In genomic region chr1:1348420-1349255, GRCh38 we compare ENCODE assay signal across 8 cellular contexts. TPM values are rescaled to one million over a fixed set of nuclear protein-coding genes. Genes with fewer than 3 reads are reported as not detected.
DNase-seq lines count a peak whose midpoint lies in the region; ATAC-seq and TF ChIP-seq lines count a peak whose summit lies in the region.

No MANE protein-coding gene starts in this region.

- in situ Hi-C loops in brain microvascular endothelial cell (cut with HindIII; ENCODE audit: low pct_ligation_motif_present, low sequenced_read_pairs), result no loop called here

- DNase-seq in BJ (ENCODE audit: low read depth) (no peak), brain microvascular endothelial cell (peak; percentile 26), lower lobe of right lung (peak; percentile 75), upper lobe of right lung (no peak), AG20443 (ENCODE audit: low spot score) (no peak), iPS-NIHi7 (ENCODE audit: extremely low spot score) (no peak)
- DNase-seq in Jurkat, Clone E6-1 (ENCODE audit: low read depth, low spot score), result no peak

- ATAC-seq in GM21381 (IDR thresholded peaks at IDR 0.05; ENCODE audit: unreplicated experiment) (peak; percentile 36), lower lobe of right lung (peak in 1 of 2 donors; percentile 1), upper lobe of right lung (peak; percentile 0)

- H3K4me1 ChIP-seq in lower lobe of right lung, result peaks cover 63% of the 10 kb centered on the region
- H3K4me1 ChIP-seq in upper lobe of right lung, result peaks cover 38% of the 10 kb centered on the region

- H3K4me3 ChIP-seq in BJ (ENCODE audit: low read depth, low read length) (peak overlapping the region; percentile 78), brain microvascular endothelial cell (ENCODE audit: low read depth, low read length) (peak overlapping the region; percentile 70), lower lobe of right lung (peak overlapping the region; percentile 72), upper lobe of right lung (peak overlapping the region; percentile 58)
- peak overlapping the region; percentile 70 for H3K4me3 ChIP-seq in Jurkat, Clone E6-1 (ENCODE audit: low read length)

- POLR2A ChIA-PET in BJ (lab: Charles Lee), result no interaction called here

- TF ChIP-seq CTCF in BJ (IDR thresholded peaks at IDR 0.05; ENCODE audit: insufficient read depth, low read depth, low read length), result no peak
- no peak for TF ChIP-seq CTCF in brain microvascular endothelial cell (IDR thresholded peaks at IDR 0.05; ENCODE audit: low read depth, low read length, missing control alignments)
- no peak for TF ChIP-seq CTCF in lower lobe of right lung (IDR thresholded peaks at IDR 0.05)
- no peak for TF ChIP-seq CTCF in upper lobe of right lung (IDR thresholded peaks at IDR 0.05)

- H3K27ac ChIP-seq in brain microvascular endothelial cell (no peak overlapping the region), lower lobe of right lung (peak overlapping the region; percentile 78), upper lobe of right lung (peak overlapping the region; percentile 68)

- H3K36me3 ChIP-seq in BJ (ENCODE audit: control insufficient read depth, insufficient read depth, low read length) (peaks cover 18% of the 10 kb centered on the region), brain microvascular endothelial cell (replicated peaks) (no peaks in the 10 kb centered on the region), lower lobe of right lung (no peaks in the 10 kb centered on the region), upper lobe of right lung (no peaks in the 10 kb centered on the region)

- no peaks in the 10 kb centered on the region for H3K9me3 ChIP-seq in lower lobe of right lung
- H3K9me3 ChIP-seq in upper lobe of right lung, result no peaks in the 10 kb centered on the region

- CTCF ChIA-PET in BJ (lab: Yijun Ruan, JAX), result interaction anchor here (0.5 to 3.6 kb wide), 15 partner anchors 9 to 346 kb away, joined by 3 to 46 read pairs (median 4); partner anchors contain the start of genes AURKAIP1 and CCNL2

- intact Hi-C loops in lower lobe of right lung (cut with DNase I) (no loop called here), upper lobe of right lung (cut with DNase I) (no loop called here)

- H3K27me3 ChIP-seq in BJ (ENCODE audit: control insufficient read depth, insufficient read depth, low read length) (no peaks in the 10 kb centered on the region), brain microvascular endothelial cell (replicated peaks) (no peaks in the 10 kb centered on the region), lower lobe of right lung (ENCODE audit: low read depth) (peaks cover 12% of the 10 kb centered on the region), upper lobe of right lung (peaks cover 6% of the 10 kb centered on the region)

RNA-seq across cellular contexts. Expression of gene DVL1, which starts 0.6 kb away (rescaled TPM):
- polyA plus RNA-seq in BJ (2011; rRNA removed), result 16.2 and 23.6 TPM in 2 replicates
- polyA minus RNA-seq in BJ (2011; rRNA and poly(A)+ RNA removed), result 14.4 and 21.6 TPM in 2 replicates
- 57.5 TPM for polyA plus RNA-seq in Jurkat, Clone E6-1 (2012; ENCODE audit: insufficient read depth, insufficient read length)
- total RNA-seq in lower lobe of right lung (60.4 TPM), upper lobe of right lung (66.0 TPM)

RNA-seq across cellular contexts. Expression of gene MXRA8, which starts 9.7 kb away (rescaled TPM):
- polyA plus RNA-seq in BJ (2011; rRNA removed), result 427 and 702 TPM in 2 replicates
- polyA minus RNA-seq in BJ (2011; rRNA and poly(A)+ RNA removed), result 346 and 399 TPM in 2 replicates
- 4.4 TPM for polyA plus RNA-seq in Jurkat, Clone E6-1 (2012; ENCODE audit: insufficient read depth, insufficient read length)
- total RNA-seq in lower lobe of right lung (39.3 TPM), upper lobe of right lung (66.3 TPM)

RNA-seq across cellular contexts. Expression of gene TAS1R3, which starts 17.6 kb away (rescaled TPM):
- 0.06 and 0.11 TPM in 2 replicates for polyA plus RNA-seq in BJ (2011; rRNA removed)
- polyA minus RNA-seq in BJ (2011; rRNA and poly(A)+ RNA removed), result 0.14 TPM in 1 of 2 replicates, not detected in the other
- polyA plus RNA-seq in Jurkat, Clone E6-1 (2012; ENCODE audit: insufficient read depth, insufficient read length), result not detected
- total RNA-seq in lower lobe of right lung (0.65 TPM), upper lobe of right lung (0.32 TPM)

RNA-seq across cellular contexts. Expression of gene CPTP, which starts 24.0 kb away (rescaled TPM):
- 11.1 and 14.2 TPM in 2 replicates for polyA plus RNA-seq in BJ (2011; rRNA removed)
- 5.4 and 7.7 TPM in 2 replicates for polyA minus RNA-seq in BJ (2011; rRNA and poly(A)+ RNA removed)
- 6.3 TPM for polyA plus RNA-seq in Jurkat, Clone E6-1 (2012; ENCODE audit: insufficient read depth, insufficient read length)
- total RNA-seq in lower lobe of right lung (20.4 TPM), upper lobe of right lung (20.4 TPM)

RNA-seq across cellular contexts. Expression of gene INTS11, which starts 24.2 kb away (rescaled TPM):
- polyA plus RNA-seq in BJ (2011; rRNA removed), result 52.0 and 95.8 TPM in 2 replicates
- 65.8 and 103 TPM in 2 replicates for polyA minus RNA-seq in BJ (2011; rRNA and poly(A)+ RNA removed)
- polyA plus RNA-seq in Jurkat, Clone E6-1 (2012; ENCODE audit: insufficient read depth, insufficient read length), result 136 TPM
- total RNA-seq in lower lobe of right lung (88.9 TPM), upper lobe of right lung (81.9 TPM)

Comparison
In these comparisons a context has a peak if more than half of its experiments do, and no peak if none do; other contexts are left out.
1. DNase-seq: peak in brain microvascular endothelial cell (single experiment) and lower lobe of right lung (single experiment); none in BJ (single experiment), Jurkat, Clone E6-1 (single experiment), upper lobe of right lung (single experiment), AG20443 (single experiment) and iPS-NIHi7 (single experiment).
2. Peak in every context shown above with its lines, with median percentiles within 50 percentile points of each other: H3K4me3 ChIP-seq.